Comparison of ENCODE assay signal across 8 cellular contexts in the genomic region with DNA sequence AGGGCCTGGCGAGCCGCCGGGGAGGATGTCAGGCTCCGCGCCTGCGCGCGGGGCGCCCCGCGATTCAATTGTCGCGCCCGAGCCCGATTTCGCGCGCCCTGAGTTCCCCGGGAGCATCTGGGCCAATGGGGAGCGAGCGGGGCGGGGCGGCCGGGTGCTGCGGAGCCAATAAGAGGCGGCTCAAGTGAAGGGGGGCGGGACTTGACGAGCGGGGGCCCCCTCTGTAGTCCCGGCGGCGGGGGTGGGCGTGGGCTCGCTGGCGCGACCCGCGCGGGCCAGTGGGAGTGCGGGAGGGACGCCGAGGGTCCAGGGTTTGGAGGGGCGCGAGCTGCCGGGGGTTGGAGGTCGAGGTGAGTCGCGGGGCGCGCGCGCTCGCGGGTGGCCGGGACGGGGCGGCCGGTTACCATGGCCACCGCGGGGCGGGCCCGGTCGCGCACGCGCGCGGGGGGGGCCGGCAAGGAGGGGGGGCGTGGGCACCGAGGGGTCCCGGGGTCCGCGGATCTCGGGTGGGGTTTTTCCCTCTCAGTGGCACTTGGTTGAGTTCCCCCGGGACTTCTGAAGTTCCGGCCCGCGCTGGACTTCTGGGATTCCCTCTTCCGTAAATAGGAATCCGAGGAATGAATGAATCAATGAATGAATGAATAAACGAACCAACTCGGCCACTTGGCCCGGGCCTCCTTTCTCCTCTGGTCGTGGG. TPM values are rescaled to one million over a fixed set of nuclear protein-coding genes. Genes with fewer than 3 reads are reported as not detected.
A peak's percentile ranks its signal among the peaks of the same experiment; 100 is the strongest.
DNase-seq lines count a peak whose midpoint lies in the region; ATAC-seq and TF ChIP-seq lines count a peak whose summit lies in the region.

No MANE protein-coding gene starts in this region.

- peaks cover 41% of the 10 kb centered on the region for H3K36me3 Mint-ChIP-seq in activated T-helper 2 cell treated with anti-CD3 and anti-CD28 coated beads, Interferon-gamma antibody, Interleukin-2, Interleukin-4, amounts not matched to agents 10 μg/mL and 5 μg/mL and 100 μg/mL, durations not matched to agents 14 hours and 24 hours and 36 hours (ENCODE audit: low read depth)
- H3K36me3 Mint-ChIP-seq in natural killer cell treated with Interleukin-12 subunit alpha and Interleukin-12 subunit beta and Interleukin-15 and Interleukin-18, amount 100 ng/mL, for 72 hours: peaks cover 13% of the 10 kb centered on the region
- peaks cover 23 to 28% of the 10 kb centered on the region in 2 donors for H3K36me3 Mint-ChIP-seq in stimulated activated naive B cell treated with anti-CD40 and anti-IgM and Interleukin-4, amounts not matched to agents 10 μg/mL and 1 μg/mL and 100 μg/mL, for 72 hours

- H3K9me3 ChIP-seq in MG63: no peaks in the 10 kb centered on the region

- POLR2A ChIA-PET in RWPE1 (lab: Yijun Ruan, JAX; ENCODE audit: low non-redundant PET): interaction anchor here (0.6 kb wide), 1 partner anchor 37 kb away, joined by 3 read pairs; no protein-coding TSS in a partner anchor

- H3K4me3 ChIP-seq in MG63: peak overlapping the region; percentile 62
- H3K4me3 ChIP-seq in fibroblast of pulmonary artery (replicated peaks; ENCODE audit: low read depth, low read length): peak overlapping the region; percentile 58

- H3K27ac ChIP-seq in RWPE1: peak overlapping the region; percentile 94

- peak; percentile 93 to 97 for ATAC-seq in natural killer cell treated with Interleukin-12 subunit alpha and Interleukin-12 subunit beta and Interleukin-15 and Interleukin-18, amount 100 ng/mL, for 72 hours
- ATAC-seq in stimulated activated naive B cell treated with anti-CD40 and anti-IgM and Interleukin-4, amounts not matched to agents 10 μg/mL and 1 μg/mL and 100 μg/mL, for 72 hours (replicated peaks): peak; percentile 90 to 93

- no peaks in the 10 kb centered on the region for H3K27me3 Mint-ChIP-seq in activated T-helper 2 cell treated with anti-CD3 and anti-CD28 coated beads, Interferon-gamma antibody, Interleukin-2, Interleukin-4, amounts not matched to agents 10 μg/mL and 5 μg/mL and 100 μg/mL, durations not matched to agents 14 hours and 24 hours and 36 hours (ENCODE audit: low read depth)
- H3K27me3 Mint-ChIP-seq in natural killer cell treated with Interleukin-12 subunit alpha and Interleukin-12 subunit beta and Interleukin-15 and Interleukin-18, amount 100 ng/mL, for 72 hours: no peaks in the 10 kb centered on the region
- no peaks in the 10 kb centered on the region for H3K27me3 Mint-ChIP-seq in stimulated activated naive B cell treated with anti-CD40 and anti-IgM and Interleukin-4, amounts not matched to agents 10 μg/mL and 1 μg/mL and 100 μg/mL, for 72 hours

- peak overlapping the region; percentile 88 for H3K4me3 Mint-ChIP-seq in activated T-helper 2 cell treated with anti-CD3 and anti-CD28 coated beads, Interferon-gamma antibody, Interleukin-2, Interleukin-4, amounts not matched to agents 10 μg/mL and 5 μg/mL and 100 μg/mL, durations not matched to agents 14 hours and 24 hours and 36 hours (ENCODE audit: low read depth)
- peak overlapping the region; percentile 100 for H3K4me3 Mint-ChIP-seq in natural killer cell treated with Interleukin-12 subunit alpha and Interleukin-12 subunit beta and Interleukin-15 and Interleukin-18, amount 100 ng/mL, for 72 hours
- peak overlapping the region; percentile 83 to 84 for H3K4me3 Mint-ChIP-seq in stimulated activated naive B cell treated with anti-CD40 and anti-IgM and Interleukin-4, amounts not matched to agents 10 μg/mL and 1 μg/mL and 100 μg/mL, for 72 hours

- intact Hi-C loops in activated T-helper 2 cell treated with anti-CD3 and anti-CD28 coated beads, Interferon-gamma antibody, Interleukin-2, Interleukin-4, amounts not matched to agents 10 μg/mL and 5 μg/mL and 100 μg/mL, durations not matched to agents 14 hours and 24 hours and 36 hours (cut with micrococcal nuclease): loop anchor here (2.0 kb wide), 2 partner anchors 37 to 95 kb away; no protein-coding TSS in a partner anchor

- no peak for TF ChIP-seq CTCF in RWPE1 (conservative IDR thresholded peaks at IDR 0.05; ENCODE audit: low read depth)
- TF ChIP-seq CTCF in fibroblast of pulmonary artery (IDR thresholded peaks at IDR 0.05; ENCODE audit: low read length, missing control alignments): no peak

- H3K27me3 ChIP-seq in MG63: no peaks in the 10 kb centered on the region

- H3K9me3 Mint-ChIP-seq in activated T-helper 2 cell treated with anti-CD3 and anti-CD28 coated beads, Interferon-gamma antibody, Interleukin-2, Interleukin-4, amounts not matched to agents 10 μg/mL and 5 μg/mL and 100 μg/mL, durations not matched to agents 14 hours and 24 hours and 36 hours: no peaks in the 10 kb centered on the region
- no peaks in the 10 kb centered on the region for H3K9me3 Mint-ChIP-seq in natural killer cell treated with Interleukin-12 subunit alpha and Interleukin-12 subunit beta and Interleukin-15 and Interleukin-18, amount 100 ng/mL, for 72 hours
- H3K9me3 Mint-ChIP-seq in stimulated activated naive B cell treated with anti-CD40 and anti-IgM and Interleukin-4, amounts not matched to agents 10 μg/mL and 1 μg/mL and 100 μg/mL, for 72 hours: no peaks in the 10 kb centered on the region

- CTCF ChIA-PET in RWPE1 (lab: Yijun Ruan, JAX): interaction anchor here (0.6 to 1.5 kb wide), 5 partner anchors 37 to 111 kb away, joined by 3 to 13 read pairs (median 4); no protein-coding TSS in a partner anchor

- peak overlapping the region; percentile 84 for H3K27ac Mint-ChIP-seq in activated T-helper 2 cell treated with anti-CD3 and anti-CD28 coated beads, Interferon-gamma antibody, Interleukin-2, Interleukin-4, amounts not matched to agents 10 μg/mL and 5 μg/mL and 100 μg/mL, durations not matched to agents 14 hours and 24 hours and 36 hours
- H3K27ac Mint-ChIP-seq in natural killer cell treated with Interleukin-12 subunit alpha and Interleukin-12 subunit beta and Interleukin-15 and Interleukin-18, amount 100 ng/mL, for 72 hours: peak overlapping the region in 1 of 2 donors; percentile 97
- peak overlapping the region; percentile 56 for H3K27ac Mint-ChIP-seq in stimulated activated naive B cell treated with anti-CD40 and anti-IgM and Interleukin-4, amounts not matched to agents 10 μg/mL and 1 μg/mL and 100 μg/mL, for 72 hours

- DNase-seq in DMS114 treated with DMSO at 0.1 percent for 48 hours (lab: John Stamatoyannopoulos, UW; ENCODE audit: unreplicated experiment): peak; percentile 60
- DNase-seq in GOT3 (lab: John Stamatoyannopoulos, UW): peak; percentile 65
- DNase-seq in MG63: peak; percentile 90
- DNase-seq in RWPE1 (ENCODE audit: low spot score): peak; percentile 94
- DNase-seq in activated T-helper 2 cell treated with anti-CD3 and anti-CD28 coated beads, Interferon-gamma antibody, Interleukin-2, Interleukin-4, amounts not matched to agents 10 μg/mL and 5 μg/mL and 100 μg/mL, durations not matched to agents 14 hours and 24 hours and 36 hours (ENCODE audit: low spot score): peak; percentile 94
- peak; percentile 80 for DNase-seq in fibroblast of pulmonary artery (ENCODE audit: low read depth)
- DNase-seq in natural killer cell treated with Interleukin-12 subunit alpha and Interleukin-12 subunit beta and Interleukin-15 and Interleukin-18, amount 100 ng/mL, for 72 hours (ENCODE audit: low spot score): peak; percentile 97
- DNase-seq in stimulated activated naive B cell treated with anti-CD40 and anti-IgM and Interleukin-4, amounts not matched to agents 10 μg/mL and 1 μg/mL and 100 μg/mL, for 72 hours: peak; percentile 87

- H3K36me3 ChIP-seq in MG63: peaks cover 26% of the 10 kb centered on the region

- peaks cover 39% of the 10 kb centered on the region for H3K4me1 Mint-ChIP-seq in activated T-helper 2 cell treated with anti-CD3 and anti-CD28 coated beads, Interferon-gamma antibody, Interleukin-2, Interleukin-4, amounts not matched to agents 10 μg/mL and 5 μg/mL and 100 μg/mL, durations not matched to agents 14 hours and 24 hours and 36 hours (ENCODE audit: low read depth)
- H3K4me1 Mint-ChIP-seq in natural killer cell treated with Interleukin-12 subunit alpha and Interleukin-12 subunit beta and Interleukin-15 and Interleukin-18, amount 100 ng/mL, for 72 hours (ENCODE audit: low read depth in 2 of 2): peaks cover 42 to 47% of the 10 kb centered on the region in 2 donors
- H3K4me1 Mint-ChIP-seq in stimulated activated naive B cell treated with anti-CD40 and anti-IgM and Interleukin-4, amounts not matched to agents 10 μg/mL and 1 μg/mL and 100 μg/mL, for 72 hours: peaks cover 42 to 61% of the 10 kb centered on the region in 2 donors

RNA-seq across cellular contexts. Expression of a gene that starts 0.7 kb away (rescaled TPM):
- total RNA-seq in MG63 (2014; rRNA removed; shearing (Covaris generic); ENCODE audit: low replicate concordance): 47.1 and 56.8 TPM in 2 replicates
- 137 and 138 TPM in 2 replicates for total RNA-seq in activated T-helper 2 cell treated with anti-CD3 and anti-CD28 coated beads, Interferon-gamma antibody, Interleukin-2, Interleukin-4, amounts not matched to agents 10 μg/mL and 5 μg/mL and 100 μg/mL, durations not matched to agents 14 hours and 24 hours and 36 hours
- total RNA-seq in natural killer cell treated with Interleukin-12 subunit alpha and Interleukin-12 subunit beta and Interleukin-15 and Interleukin-18, amount 100 ng/mL, for 72 hours: 100 to 1,000 TPM in 1 of 2 donors, 10 to 100 TPM in 1; 75.5 to 201 TPM

RNA-seq across cellular contexts. Expression of a gene that starts 7.3 kb away (rescaled TPM):
- total RNA-seq in MG63 (2014; rRNA removed; shearing (Covaris generic); ENCODE audit: low replicate concordance): not detected in 2 replicates
- total RNA-seq in activated T-helper 2 cell treated with anti-CD3 and anti-CD28 coated beads, Interferon-gamma antibody, Interleukin-2, Interleukin-4, amounts not matched to agents 10 μg/mL and 5 μg/mL and 100 μg/mL, durations not matched to agents 14 hours and 24 hours and 36 hours: 0.23 and 0.27 TPM in 2 replicates
- 1 to 10 TPM; 1.6 to 2.2 TPM for total RNA-seq in natural killer cell treated with Interleukin-12 subunit alpha and Interleukin-12 subunit beta and Interleukin-15 and Interleukin-18, amount 100 ng/mL, for 72 hours

RNA-seq across cellular contexts. Expression of a gene that starts 42.6 kb away (rescaled TPM):
- 140 and 291 TPM in 2 replicates for total RNA-seq in MG63 (2014; rRNA removed; shearing (Covaris generic); ENCODE audit: low replicate concordance)
- 55.3 and 61.8 TPM in 2 replicates for total RNA-seq in activated T-helper 2 cell treated with anti-CD3 and anti-CD28 coated beads, Interferon-gamma antibody, Interleukin-2, Interleukin-4, amounts not matched to agents 10 μg/mL and 5 μg/mL and 100 μg/mL, durations not matched to agents 14 hours and 24 hours and 36 hours
- 10 to 100 TPM; 25.1 to 34.0 TPM for total RNA-seq in natural killer cell treated with Interleukin-12 subunit alpha and Interleukin-12 subunit beta and Interleukin-15 and Interleukin-18, amount 100 ng/mL, for 72 hours

RNA-seq across cellular contexts. Expression of a gene that starts 58.9 kb away (rescaled TPM):
- 10.3 and 23.5 TPM in 2 replicates for total RNA-seq in MG63 (2014; rRNA removed; shearing (Covaris generic); ENCODE audit: low replicate concordance)
- total RNA-seq in activated T-helper 2 cell treated with anti-CD3 and anti-CD28 coated beads, Interferon-gamma antibody, Interleukin-2, Interleukin-4, amounts not matched to agents 10 μg/mL and 5 μg/mL and 100 μg/mL, durations not matched to agents 14 hours and 24 hours and 36 hours: 51.7 and 54.3 TPM in 2 replicates
- total RNA-seq in natural killer cell treated with Interleukin-12 subunit alpha and Interleukin-12 subunit beta and Interleukin-15 and Interleukin-18, amount 100 ng/mL, for 72 hours: 10 to 100 TPM; 57.0 to 63.1 TPM

Comparison
In these comparisons a context has a peak if more than half of its experiments do, and no peak if none do; other contexts are left out.
1. Peak in every context shown above with its lines: DNase-seq, ATAC-seq, H3K4me3 ChIP-seq and H3K27ac ChIP-seq.